ENCODE assay signal across 1 cellular context in the genomic region with DNA sequence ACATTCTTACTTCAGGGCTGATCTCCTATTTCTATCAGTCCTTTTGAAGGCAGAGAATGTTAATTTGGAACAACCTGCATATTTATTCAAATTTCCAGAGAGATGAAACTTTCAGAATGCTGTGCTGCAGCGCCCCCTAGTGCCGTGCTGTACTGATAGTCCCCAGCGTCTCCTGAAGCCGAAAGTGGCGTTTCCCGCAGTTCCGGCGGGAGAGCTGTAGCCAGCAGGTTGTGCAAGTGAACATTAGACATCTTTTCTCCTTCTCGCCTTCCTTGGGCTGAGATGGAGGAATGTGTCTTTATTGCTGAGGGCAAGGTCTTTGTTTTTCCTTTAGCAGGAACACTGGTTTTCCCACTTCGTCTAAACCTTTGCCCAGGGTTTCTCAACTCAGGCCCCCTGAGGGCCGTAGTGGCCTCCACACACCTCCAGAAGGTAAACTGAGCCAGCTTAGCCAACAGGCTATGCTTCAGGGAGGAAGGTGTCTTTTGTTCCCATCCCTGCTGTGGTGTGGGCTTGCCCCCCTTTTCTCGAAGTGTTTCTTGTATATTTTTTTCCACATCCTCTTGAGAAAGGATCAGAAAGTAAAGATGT.
A peak's percentile ranks its signal among the peaks of the same experiment; 100 is the strongest.
TF ChIP-seq lines count a peak whose summit lies in the region.

No MANE protein-coding gene starts in this region.

TF ChIP-seq in K562, 482 proteins besides CTCF, POLR2A, EP300 and RAD21 (continued from another document and continues in another):
- TF ChIP-seq ZSCAN32 (CRISPR knock-in tag; IDR thresholded peaks at IDR 0.05) (no peak), CHD2 (IDR thresholded peaks at IDR 0.05; ENCODE audit: low read depth, low read length) (no peak), ZNF282 (CRISPR knock-in tag; IDR thresholded peaks at IDR 0.05) (no peak), E2F5 (CRISPR knock-in tag; IDR thresholded peaks at IDR 0.05) (peak; percentile 45; the same call in 1 of the 2 replicates), U2AF2 (optimal IDR thresholded peaks at IDR 0.05; ENCODE audit: low read depth, low read length) (no peak), HDAC2 (IDR thresholded peaks at IDR 0.05) (no peak), XRCC5 (IDR thresholded peaks at IDR 0.05; ENCODE audit: low read depth, low read length) (peak; percentile 86), AFF4 (CRISPR knock-in tag; IDR thresholded peaks at IDR 0.05) (no peak), ATF2 (CRISPR knock-in tag; IDR thresholded peaks at IDR 0.05) (no peak), TAF7 (tag; IDR thresholded peaks at IDR 0.05) (no peak), LEF1 (IDR thresholded peaks at IDR 0.05) (no peak), SMAD3 (CRISPR knock-in tag; conservative IDR thresholded peaks at IDR 0.05) (no peak), SREBF1 (IDR thresholded peaks at IDR 0.05; ENCODE audit: borderline replicate concordance, low read depth, low read length) (no peak), TAF15 (IDR thresholded peaks at IDR 0.05; ENCODE audit: low read depth, low read length) (no peak), NR3C1 (CRISPR knock-in tag; IDR thresholded peaks at IDR 0.05) (no peak), HDAC3 (IDR thresholded peaks at IDR 0.05; ENCODE audit: borderline replicate concordance, partially characterized antibody) (no peak), ZNF551 (CRISPR knock-in tag; IDR thresholded peaks at IDR 0.05) (no peak), CCNT2 (IDR thresholded peaks at IDR 0.05; ENCODE audit: borderline replicate concordance, extremely low read depth, insufficient read length, low read depth, low read length) (no peak), CBX3 (IDR thresholded peaks at IDR 0.05; ENCODE audit: borderline replicate concordance in 1 of 2, low read length in 2 of 2) (no peak; a peak in 1 of 3 replicates), SUPT5H (IDR thresholded peaks at IDR 0.05) (no peak), ZZZ3 (IDR thresholded peaks at IDR 0.05) (no peak), ZNF23 (CRISPR knock-in tag; IDR thresholded peaks at IDR 0.05) (no peak), SMARCB1 (IDR thresholded peaks at IDR 0.05; ENCODE audit: insufficient read length, low read depth) (no peak), ZNF140 (CRISPR knock-in tag; IDR thresholded peaks at IDR 0.05) (no peak), FIP1L1 (IDR thresholded peaks at IDR 0.05; ENCODE audit: low read depth, low read length, poor library complexity, severe bottlenecking) (no peak), DIDO1 (tag; IDR thresholded peaks at IDR 0.05; ENCODE audit: low read depth) (no peak), WHSC1 (IDR thresholded peaks at IDR 0.05; ENCODE audit: low read length) (no peak), FOXK1 (CRISPR knock-in tag; IDR thresholded peaks at IDR 0.05; ENCODE audit: borderline replicate concordance) (0 out of 2 replicates have a peak, but pooled peaks have one; percentile 8), RBM22 (IDR thresholded peaks at IDR 0.05; ENCODE audit: low read depth, low read length, poor library complexity, severe bottlenecking) (no peak), MCM2 (IDR thresholded peaks at IDR 0.05; ENCODE audit: low read depth) (no peak), CBX2 (IDR thresholded peaks at IDR 0.05; ENCODE audit: insufficient read depth, low read length, poor library complexity, severe bottlenecking) (no peak), PHF21A (IDR thresholded peaks at IDR 0.05; ENCODE audit: borderline replicate concordance, low read depth) (no peak), FOXA3 (CRISPR knock-in tag; conservative IDR thresholded peaks at IDR 0.05 in 1 of 2, IDR thresholded peaks at IDR 0.05 in 1 of 2) (no peak), ZNF696 (CRISPR knock-in tag; conservative IDR thresholded peaks at IDR 0.05) (no peak), CBX5 (IDR thresholded peaks at IDR 0.05; ENCODE audit: borderline replicate concordance, low read depth) (no peak), TAF9B (IDR thresholded peaks at IDR 0.05; ENCODE audit: partially characterized antibody) (no peak), ETS2 (tag; IDR thresholded peaks at IDR 0.05; ENCODE audit: borderline replicate concordance, poor library complexity, severe bottlenecking) (no peak), BRF1 (IDR thresholded peaks at IDR 0.05; ENCODE audit: borderline replicate concordance, extremely low read depth, insufficient read length) (no peak), ZNF133 (CRISPR knock-in tag; IDR thresholded peaks at IDR 0.05) (no peak), PHB2 (IDR thresholded peaks at IDR 0.05; ENCODE audit: low read depth) (no peak), ESRRB (CRISPR knock-in tag; IDR thresholded peaks at IDR 0.05; ENCODE audit: borderline replicate concordance) (no peak), EWSR1 (IDR thresholded peaks at IDR 0.05; ENCODE audit: borderline replicate concordance, low read depth, partially characterized antibody) (no peak), RNF2 (IDR thresholded peaks at IDR 0.05) (no peak), CHD1 (IDR thresholded peaks at IDR 0.05; ENCODE audit: low read length) (no peak), NFIX (CRISPR knock-in tag; IDR thresholded peaks at IDR 0.05; ENCODE audit: low read depth) (no peak), NFATC3 (IDR thresholded peaks at IDR 0.05) (no peak), NFXL1 (CRISPR knock-in tag; IDR thresholded peaks at IDR 0.05) (no peak)
- TF ChIP-seq, protein P1, sequence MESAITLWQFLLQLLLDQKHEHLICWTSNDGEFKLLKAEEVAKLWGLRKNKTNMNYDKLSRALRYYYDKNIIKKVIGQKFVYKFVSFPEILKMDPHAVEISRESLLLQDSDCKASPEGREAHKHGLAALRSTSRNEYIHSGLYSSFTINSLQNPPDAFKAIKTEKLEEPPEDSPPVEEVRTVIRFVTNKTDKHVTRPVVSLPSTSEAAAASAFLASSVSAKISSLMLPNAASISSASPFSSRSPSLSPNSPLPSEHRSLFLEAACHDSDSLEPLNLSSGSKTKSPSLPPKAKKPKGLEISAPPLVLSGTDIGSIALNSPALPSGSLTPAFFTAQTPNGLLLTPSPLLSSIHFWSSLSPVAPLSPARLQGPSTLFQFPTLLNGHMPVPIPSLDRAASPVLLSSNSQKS (CRISPR knock-in tag; IDR thresholded peaks at IDR 0.05) = no peak
- TF ChIP-seq, protein P2, sequence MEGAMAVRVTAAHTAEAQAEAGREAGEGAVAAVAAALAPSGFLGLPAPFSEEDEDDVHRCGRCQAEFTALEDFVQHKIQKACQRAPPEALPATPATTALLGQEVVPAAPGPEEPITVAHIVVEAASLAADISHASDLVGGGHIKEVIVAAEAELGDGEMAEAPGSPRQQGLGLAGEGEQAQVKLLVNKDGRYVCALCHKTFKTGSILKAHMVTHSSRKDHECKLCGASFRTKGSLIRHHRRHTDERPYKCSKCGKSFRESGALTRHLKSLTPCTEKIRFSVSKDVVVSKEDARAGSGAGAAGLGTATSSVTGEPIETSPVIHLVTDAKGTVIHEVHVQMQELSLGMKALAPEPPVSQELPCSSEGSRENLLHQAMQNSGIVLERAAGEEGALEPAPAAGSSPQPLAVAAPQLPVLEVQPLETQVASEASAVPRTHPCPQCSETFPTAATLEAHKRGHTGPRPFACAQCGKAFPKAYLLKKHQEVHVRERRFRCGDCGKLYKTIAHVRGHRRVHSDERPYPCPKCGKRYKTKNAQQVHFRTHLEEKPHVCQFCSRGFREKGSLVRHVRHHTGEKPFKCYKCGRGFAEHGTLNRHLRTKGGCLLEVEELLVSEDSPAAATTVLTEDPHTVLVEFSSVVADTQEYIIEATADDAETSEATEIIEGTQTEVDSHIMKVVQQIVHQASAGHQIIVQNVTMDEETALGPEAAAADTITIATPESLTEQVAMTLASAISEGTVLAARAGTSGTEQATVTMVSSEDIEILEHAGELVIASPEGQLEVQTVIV (CRISPR knock-in tag; IDR thresholded peaks at IDR 0.05; ENCODE audit: borderline replicate concordance) = no peak
- TF ChIP-seq, protein P3, sequence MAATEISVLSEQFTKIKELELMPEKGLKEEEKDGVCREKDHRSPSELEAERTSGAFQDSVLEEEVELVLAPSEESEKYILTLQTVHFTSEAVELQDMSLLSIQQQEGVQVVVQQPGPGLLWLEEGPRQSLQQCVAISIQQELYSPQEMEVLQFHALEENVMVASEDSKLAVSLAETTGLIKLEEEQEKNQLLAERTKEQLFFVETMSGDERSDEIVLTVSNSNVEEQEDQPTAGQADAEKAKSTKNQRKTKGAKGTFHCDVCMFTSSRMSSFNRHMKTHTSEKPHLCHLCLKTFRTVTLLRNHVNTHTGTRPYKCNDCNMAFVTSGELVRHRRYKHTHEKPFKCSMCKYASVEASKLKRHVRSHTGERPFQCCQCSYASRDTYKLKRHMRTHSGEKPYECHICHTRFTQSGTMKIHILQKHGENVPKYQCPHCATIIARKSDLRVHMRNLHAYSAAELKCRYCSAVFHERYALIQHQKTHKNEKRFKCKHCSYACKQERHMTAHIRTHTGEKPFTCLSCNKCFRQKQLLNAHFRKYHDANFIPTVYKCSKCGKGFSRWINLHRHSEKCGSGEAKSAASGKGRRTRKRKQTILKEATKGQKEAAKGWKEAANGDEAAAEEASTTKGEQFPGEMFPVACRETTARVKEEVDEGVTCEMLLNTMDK (IDR thresholded peaks at IDR 0.05; ENCODE audit: borderline replicate concordance, insufficient read depth, low read depth, low read length, poor library complexity, severe bottlenecking) = peak; percentile 95
- TF ChIP-seq, protein P4, sequence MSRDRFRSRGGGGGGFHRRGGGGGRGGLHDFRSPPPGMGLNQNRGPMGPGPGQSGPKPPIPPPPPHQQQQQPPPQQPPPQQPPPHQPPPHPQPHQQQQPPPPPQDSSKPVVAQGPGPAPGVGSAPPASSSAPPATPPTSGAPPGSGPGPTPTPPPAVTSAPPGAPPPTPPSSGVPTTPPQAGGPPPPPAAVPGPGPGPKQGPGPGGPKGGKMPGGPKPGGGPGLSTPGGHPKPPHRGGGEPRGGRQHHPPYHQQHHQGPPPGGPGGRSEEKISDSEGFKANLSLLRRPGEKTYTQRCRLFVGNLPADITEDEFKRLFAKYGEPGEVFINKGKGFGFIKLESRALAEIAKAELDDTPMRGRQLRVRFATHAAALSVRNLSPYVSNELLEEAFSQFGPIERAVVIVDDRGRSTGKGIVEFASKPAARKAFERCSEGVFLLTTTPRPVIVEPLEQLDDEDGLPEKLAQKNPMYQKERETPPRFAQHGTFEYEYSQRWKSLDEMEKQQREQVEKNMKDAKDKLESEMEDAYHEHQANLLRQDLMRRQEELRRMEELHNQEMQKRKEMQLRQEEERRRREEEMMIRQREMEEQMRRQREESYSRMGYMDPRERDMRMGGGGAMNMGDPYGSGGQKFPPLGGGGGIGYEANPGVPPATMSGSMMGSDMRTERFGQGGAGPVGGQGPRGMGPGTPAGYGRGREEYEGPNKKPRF (IDR thresholded peaks at IDR 0.05; ENCODE audit: low read depth, low read length) = no peak
- TF ChIP-seq, protein P5, sequence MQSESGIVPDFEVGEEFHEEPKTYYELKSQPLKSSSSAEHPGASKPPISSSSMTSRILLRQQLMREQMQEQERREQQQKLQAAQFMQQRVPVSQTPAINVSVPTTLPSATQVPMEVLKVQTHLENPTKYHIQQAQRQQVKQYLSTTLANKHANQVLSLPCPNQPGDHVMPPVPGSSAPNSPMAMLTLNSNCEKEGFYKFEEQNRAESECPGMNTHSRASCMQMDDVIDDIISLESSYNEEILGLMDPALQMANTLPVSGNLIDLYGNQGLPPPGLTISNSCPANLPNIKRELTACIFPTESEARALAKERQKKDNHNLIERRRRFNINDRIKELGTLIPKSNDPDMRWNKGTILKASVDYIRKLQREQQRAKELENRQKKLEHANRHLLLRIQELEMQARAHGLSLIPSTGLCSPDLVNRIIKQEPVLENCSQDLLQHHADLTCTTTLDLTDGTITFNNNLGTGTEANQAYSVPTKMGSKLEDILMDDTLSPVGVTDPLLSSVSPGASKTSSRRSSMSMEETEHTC (IDR thresholded peaks at IDR 0.05) = no peak
